1 cellular context compared by ENCODE assay signal in genomic region chr6:157764346-157765068, GRCh38.
TF ChIP-seq lines count a peak whose summit lies in the region.

No MANE protein-coding gene starts in this region.

TF ChIP-seq in HepG2, 621 proteins besides CTCF, POLR2A, EP300 and RAD21 (continued from another document and continues in another):
- TF ChIP-seq ZBTB40 (IDR thresholded peaks at IDR 0.05) (peak; percentile 12; the same call in 1 of the 2 replicates), ZBTB40 (CRISPR knock-in tag; IDR thresholded peaks at IDR 0.05) (no peak), MAZ (IDR thresholded peaks at IDR 0.05; ENCODE audit: borderline replicate concordance, low read depth, low read length) (peak; percentile 82; the same call in 1 of the 2 replicates), MAZ (CRISPR knock-in tag; IDR thresholded peaks at IDR 0.05; ENCODE audit: low read depth) (no peak), ZNF180 (CRISPR knock-in tag; IDR thresholded peaks at IDR 0.05; ENCODE audit: borderline replicate concordance, low read depth) (no peak), ZNF556 (CRISPR knock-in tag; IDR thresholded peaks at IDR 0.05; ENCODE audit: borderline replicate concordance) (peak; percentile 33; the same call in 1 of the 2 replicates), ZBTB43 (CRISPR knock-in tag; conservative IDR thresholded peaks at IDR 0.05) (peak; percentile 89; the same call in 1 of the 2 replicates), PPARG (CRISPR knock-in tag; conservative IDR thresholded peaks at IDR 0.05) (peak; percentile 52; the same call in 1 of the 2 replicates), ZFYVE20 (CRISPR knock-in tag; IDR thresholded peaks at IDR 0.05; ENCODE audit: borderline replicate concordance, low read depth) (no peak), ZBED4 (CRISPR knock-in tag; IDR thresholded peaks at IDR 0.05; ENCODE audit: borderline replicate concordance) (no peak), MYPOP (CRISPR knock-in tag; IDR thresholded peaks at IDR 0.05) (0 out of 2 replicates have a peak, but pooled peaks have one; percentile 25), SNAPC2 (CRISPR knock-in tag; IDR thresholded peaks at IDR 0.05) (0 out of 2 replicates have a peak, but pooled peaks have one; percentile 57), KLF11 (CRISPR knock-in tag; IDR thresholded peaks at IDR 0.05) (0 out of 2 replicates have a peak, but pooled peaks have one; percentile 33), MBD4 (IDR thresholded peaks at IDR 0.05; ENCODE audit: borderline replicate concordance, low read length) (no peak), KLF9 (CRISPR knock-in tag; IDR thresholded peaks at IDR 0.05; ENCODE audit: low read depth) (no peak), ARNT2 (CRISPR knock-in tag; IDR thresholded peaks at IDR 0.05; ENCODE audit: low read depth) (0 out of 2 replicates have a peak, but pooled peaks have one; percentile 42), RAD51 (IDR thresholded peaks at IDR 0.05; ENCODE audit: borderline replicate concordance) (peak; percentile 64; the same call in 1 of the 2 replicates), KLF16 (CRISPR knock-in tag; IDR thresholded peaks at IDR 0.05) (no peak; a peak in 1 of 4 replicates), ZNF530 (CRISPR knock-in tag; IDR thresholded peaks at IDR 0.05; ENCODE audit: low read depth) (no peak), ERF (CRISPR knock-in tag; IDR thresholded peaks at IDR 0.05) (peak; percentile 64), ZNF710 (CRISPR knock-in tag; IDR thresholded peaks at IDR 0.05; ENCODE audit: borderline replicate concordance) (no peak), MTA3 (CRISPR knock-in tag; IDR thresholded peaks at IDR 0.05) (no peak), ZNF703 (CRISPR knock-in tag; IDR thresholded peaks at IDR 0.05; ENCODE audit: borderline replicate concordance) (no peak)
- TF ChIP-seq, protein P1, sequence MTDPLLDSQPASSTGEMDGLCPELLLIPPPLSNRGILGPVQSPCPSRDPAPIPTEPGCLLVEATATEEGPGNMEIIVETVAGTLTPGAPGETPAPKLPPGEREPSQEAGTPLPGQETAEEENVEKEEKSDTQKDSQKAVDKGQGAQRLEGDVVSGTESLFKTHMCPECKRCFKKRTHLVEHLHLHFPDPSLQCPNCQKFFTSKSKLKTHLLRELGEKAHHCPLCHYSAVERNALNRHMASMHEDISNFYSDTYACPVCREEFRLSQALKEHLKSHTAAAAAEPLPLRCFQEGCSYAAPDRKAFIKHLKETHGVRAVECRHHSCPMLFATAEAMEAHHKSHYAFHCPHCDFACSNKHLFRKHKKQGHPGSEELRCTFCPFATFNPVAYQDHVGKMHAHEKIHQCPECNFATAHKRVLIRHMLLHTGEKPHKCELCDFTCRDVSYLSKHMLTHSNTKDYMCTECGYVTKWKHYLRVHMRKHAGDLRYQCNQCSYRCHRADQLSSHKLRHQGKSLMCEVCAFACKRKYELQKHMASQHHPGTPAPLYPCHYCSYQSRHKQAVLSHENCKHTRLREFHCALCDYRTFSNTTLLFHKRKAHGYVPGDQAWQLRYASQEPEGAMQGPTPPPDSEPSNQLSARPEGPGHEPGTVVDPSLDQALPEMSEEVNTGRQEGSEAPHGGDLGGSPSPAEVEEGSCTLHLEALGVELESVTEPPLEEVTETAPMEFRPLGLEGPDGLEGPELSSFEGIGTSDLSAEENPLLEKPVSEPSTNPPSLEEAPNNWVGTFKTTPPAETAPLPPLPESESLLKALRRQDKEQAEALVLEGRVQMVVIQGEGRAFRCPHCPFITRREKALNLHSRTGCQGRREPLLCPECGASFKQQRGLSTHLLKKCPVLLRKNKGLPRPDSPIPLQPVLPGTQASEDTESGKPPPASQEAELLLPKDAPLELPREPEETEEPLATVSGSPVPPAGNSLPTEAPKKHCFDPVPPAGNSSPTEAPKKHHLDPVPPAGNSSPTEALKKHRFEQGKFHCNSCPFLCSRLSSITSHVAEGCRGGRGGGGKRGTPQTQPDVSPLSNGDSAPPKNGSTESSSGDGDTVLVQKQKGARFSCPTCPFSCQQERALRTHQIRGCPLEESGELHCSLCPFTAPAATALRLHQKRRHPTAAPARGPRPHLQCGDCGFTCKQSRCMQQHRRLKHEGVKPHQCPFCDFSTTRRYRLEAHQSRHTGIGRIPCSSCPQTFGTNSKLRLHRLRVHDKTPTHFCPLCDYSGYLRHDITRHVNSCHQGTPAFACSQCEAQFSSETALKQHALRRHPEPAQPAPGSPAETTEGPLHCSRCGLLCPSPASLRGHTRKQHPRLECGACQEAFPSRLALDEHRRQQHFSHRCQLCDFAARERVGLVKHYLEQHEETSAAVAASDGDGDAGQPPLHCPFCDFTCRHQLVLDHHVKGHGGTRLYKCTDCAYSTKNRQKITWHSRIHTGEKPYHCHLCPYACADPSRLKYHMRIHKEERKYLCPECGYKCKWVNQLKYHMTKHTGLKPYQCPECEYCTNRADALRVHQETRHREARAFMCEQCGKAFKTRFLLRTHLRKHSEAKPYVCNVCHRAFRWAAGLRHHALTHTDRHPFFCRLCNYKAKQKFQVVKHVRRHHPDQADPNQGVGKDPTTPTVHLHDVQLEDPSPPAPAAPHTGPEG (CRISPR knock-in tag; IDR thresholded peaks at IDR 0.05): 0 out of 2 replicates have a peak, but pooled peaks have one; percentile 30
- TF ChIP-seq, protein P2, sequence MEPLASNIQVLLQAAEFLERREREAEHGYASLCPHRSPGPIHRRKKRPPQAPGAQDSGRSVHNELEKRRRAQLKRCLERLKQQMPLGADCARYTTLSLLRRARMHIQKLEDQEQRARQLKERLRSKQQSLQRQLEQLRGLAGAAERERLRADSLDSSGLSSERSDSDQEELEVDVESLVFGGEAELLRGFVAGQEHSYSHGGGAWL (CRISPR knock-in tag; IDR thresholded peaks at IDR 0.05): peak; percentile 49; the same call in 1 of the 2 replicates
- TF ChIP-seq, protein P3, sequence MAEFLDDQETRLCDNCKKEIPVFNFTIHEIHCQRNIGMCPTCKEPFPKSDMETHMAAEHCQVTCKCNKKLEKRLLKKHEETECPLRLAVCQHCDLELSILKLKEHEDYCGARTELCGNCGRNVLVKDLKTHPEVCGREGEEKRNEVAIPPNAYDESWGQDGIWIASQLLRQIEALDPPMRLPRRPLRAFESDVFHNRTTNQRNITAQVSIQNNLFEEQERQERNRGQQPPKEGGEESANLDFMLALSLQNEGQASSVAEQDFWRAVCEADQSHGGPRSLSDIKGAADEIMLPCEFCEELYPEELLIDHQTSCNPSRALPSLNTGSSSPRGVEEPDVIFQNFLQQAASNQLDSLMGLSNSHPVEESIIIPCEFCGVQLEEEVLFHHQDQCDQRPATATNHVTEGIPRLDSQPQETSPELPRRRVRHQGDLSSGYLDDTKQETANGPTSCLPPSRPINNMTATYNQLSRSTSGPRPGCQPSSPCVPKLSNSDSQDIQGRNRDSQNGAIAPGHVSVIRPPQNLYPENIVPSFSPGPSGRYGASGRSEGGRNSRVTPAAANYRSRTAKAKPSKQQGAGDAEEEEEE (CRISPR knock-in tag; IDR thresholded peaks at IDR 0.05; ENCODE audit: borderline replicate concordance): no peak
